ENCODE assay signal across 18 cellular contexts in the genomic region with DNA sequence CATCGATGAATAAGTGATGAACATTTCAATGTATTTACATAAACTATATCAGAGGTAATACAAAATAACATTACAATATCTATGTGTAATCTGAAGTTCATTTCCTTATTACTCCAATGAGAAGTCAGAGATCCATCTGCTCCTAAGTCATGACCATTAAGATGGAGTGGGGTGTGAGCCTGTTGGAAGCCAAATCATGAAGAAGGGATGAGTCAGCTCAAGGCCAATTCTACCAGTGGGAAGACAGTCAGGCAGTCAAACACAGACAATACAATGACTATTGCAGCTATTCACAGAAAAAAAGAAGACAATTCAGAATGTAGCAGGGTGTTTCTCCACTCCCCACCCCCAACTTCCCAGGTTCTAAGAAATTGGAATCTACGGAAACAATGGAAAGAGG.
DNase-seq lines count a peak whose midpoint lies in the region; ATAC-seq and TF ChIP-seq lines count a peak whose summit lies in the region.
"Had no signal": no experiment of that assay in that cellular context is flagged by ENCODE, and none has a peak within 500 bp of the region (broad histone marks: within the 10 kb centered on the region; RNA-seq: fewer than 3 reads in every experiment).

No MANE protein-coding gene starts in this region.

- no peaks in the 10 kb centered on the region for H3K36me3 ChIP-seq in effector memory CD4-positive, alpha-beta T cell (ENCODE audit: control insufficient read depth, insufficient read depth, low read length)
- H3K36me3 ChIP-seq: ascending aorta, WERI-Rb-1 had no signal

- no peak overlapping the region for H3K27ac ChIP-seq in effector memory CD4-positive, alpha-beta T cell (ENCODE audit: insufficient read depth, low read length, poor library complexity, severe bottlenecking)
- no peak overlapping the region for H3K27ac ChIP-seq in caudate nucleus (ENCODE audit: low read depth, low read length)
- H3K27ac ChIP-seq: ascending aorta, WERI-Rb-1 had no signal

- no peaks in the 10 kb centered on the region for H3K27me3 ChIP-seq in effector memory CD4-positive, alpha-beta T cell (replicated peaks; ENCODE audit: control insufficient read depth, insufficient read depth, low read length, poor library complexity, severe bottlenecking)
- H3K27me3 ChIP-seq: ascending aorta, heart left ventricle had no signal

- DNase-seq in HS-5 (ENCODE audit: low read depth), result peak; percentile 29
- DNase-seq in fibroblast of the aortic adventitia (ENCODE audit: low read depth), result peak; percentile 75
- DNase-seq in renal cortical epithelial cell (ENCODE audit: low read depth), result peak; percentile 56
- no peak for DNase-seq in effector memory CD4-positive, alpha-beta T cell
- no peak for DNase-seq in caudate nucleus (lab: John Stamatoyannopoulos, UW)
- DNase-seq: activated CD8-positive, alpha-beta memory T cell treated with anti-CD3 and anti-CD28 coated beads for 24 hours; activated effector memory CD4-positive, alpha-beta T cell treated with Interleukin-2 at 50 U/mL for 16 hours; CD4-positive, CD25-positive, alpha-beta regulatory T cell; heart left ventricle; left cardiac atrium; MV-4-11; naive thymus-derived CD8-positive, alpha-beta T cell; retina; trophoblast cell; WERI-Rb-1 had no signal

- no peak overlapping the region for H3K4me3 ChIP-seq in fibroblast of the aortic adventitia (ENCODE audit: low read depth, low read length)
- H3K4me3 ChIP-seq in effector memory CD4-positive, alpha-beta T cell (ENCODE audit: insufficient read depth, low read depth, low read length, poor library complexity, severe bottlenecking), result no peak overlapping the region
- H3K4me3 ChIP-seq: ascending aorta, heart left ventricle had no signal

- ATAC-seq in SK-N-SH treated with all-trans-retinoic acid at 6 μM for 48 hours (peak; percentile 51; the same call in 2 of the 3 replicates), GM21737 (IDR thresholded peaks at IDR 0.05; ENCODE audit: unreplicated experiment) (no peak)
- ATAC-seq: naive thymus-derived CD8-positive, alpha-beta T cell had no signal

- no peak for TF ChIP-seq CTCF in fibroblast of the aortic adventitia (IDR thresholded peaks at IDR 0.05; ENCODE audit: insufficient read depth, low read length)

- H3K4me1 ChIP-seq in effector memory CD4-positive, alpha-beta T cell (ENCODE audit: control insufficient read depth, insufficient read depth, low read length, poor library complexity, severe bottlenecking), result no peaks in the 10 kb centered on the region

- H3K9me3 ChIP-seq in effector memory CD4-positive, alpha-beta T cell (ENCODE audit: control insufficient read depth, low read length), result no peaks in the 10 kb centered on the region
- H3K9me3 ChIP-seq: ascending aorta, heart left ventricle had no signal

TF ChIP-seq in SK-N-SH treated with all-trans-retinoic acid at 6 μM for 48 hours, 23 proteins besides CTCF, POLR2A, EP300 and RAD21:
- TF ChIP-seq ESRRG (CRISPR knock-in tag; IDR thresholded peaks at IDR 0.05) (no peak), TOX (CRISPR knock-in tag; IDR thresholded peaks at IDR 0.05; ENCODE audit: borderline replicate concordance) (no peak), CSDC2 (CRISPR knock-in tag; IDR thresholded peaks at IDR 0.05) (no peak)
- TF ChIP-seq, protein P1, sequence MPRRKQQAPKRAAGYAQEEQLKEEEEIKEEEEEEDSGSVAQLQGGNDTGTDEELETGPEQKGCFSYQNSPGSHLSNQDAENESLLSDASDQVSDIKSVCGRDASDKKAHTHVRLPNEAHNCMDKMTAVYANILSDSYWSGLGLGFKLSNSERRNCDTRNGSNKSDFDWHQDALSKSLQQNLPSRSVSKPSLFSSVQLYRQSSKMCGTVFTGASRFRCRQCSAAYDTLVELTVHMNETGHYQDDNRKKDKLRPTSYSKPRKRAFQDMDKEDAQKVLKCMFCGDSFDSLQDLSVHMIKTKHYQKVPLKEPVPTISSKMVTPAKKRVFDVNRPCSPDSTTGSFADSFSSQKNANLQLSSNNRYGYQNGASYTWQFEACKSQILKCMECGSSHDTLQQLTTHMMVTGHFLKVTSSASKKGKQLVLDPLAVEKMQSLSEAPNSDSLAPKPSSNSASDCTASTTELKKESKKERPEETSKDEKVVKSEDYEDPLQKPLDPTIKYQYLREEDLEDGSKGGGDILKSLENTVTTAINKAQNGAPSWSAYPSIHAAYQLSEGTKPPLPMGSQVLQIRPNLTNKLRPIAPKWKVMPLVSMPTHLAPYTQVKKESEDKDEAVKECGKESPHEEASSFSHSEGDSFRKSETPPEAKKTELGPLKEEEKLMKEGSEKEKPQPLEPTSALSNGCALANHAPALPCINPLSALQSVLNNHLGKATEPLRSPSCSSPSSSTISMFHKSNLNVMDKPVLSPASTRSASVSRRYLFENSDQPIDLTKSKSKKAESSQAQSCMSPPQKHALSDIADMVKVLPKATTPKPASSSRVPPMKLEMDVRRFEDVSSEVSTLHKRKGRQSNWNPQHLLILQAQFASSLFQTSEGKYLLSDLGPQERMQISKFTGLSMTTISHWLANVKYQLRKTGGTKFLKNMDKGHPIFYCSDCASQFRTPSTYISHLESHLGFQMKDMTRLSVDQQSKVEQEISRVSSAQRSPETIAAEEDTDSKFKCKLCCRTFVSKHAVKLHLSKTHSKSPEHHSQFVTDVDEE (CRISPR knock-in tag; IDR thresholded peaks at IDR 0.05), result no peak

Comparison
In these comparisons a context has a peak if more than half of its experiments do, and no peak if none do; other contexts are left out.
1. DNase-seq: peak in HS-5 (single experiment), fibroblast of the aortic adventitia (single experiment) and renal cortical epithelial cell (single experiment); none in effector memory CD4-positive, alpha-beta T cell (0 of 3) and caudate nucleus (0 of 61).